22 cellular contexts compared by ENCODE assay signal in genomic region chr11:32602657-32603410, GRCh38. TPM values are rescaled to one million over a fixed set of nuclear protein-coding genes. Genes with fewer than 3 reads are reported as not detected.
A peak's percentile ranks its signal among the peaks of the same experiment; 100 is the strongest.
DNase-seq lines count a peak whose midpoint lies in the region; ATAC-seq and TF ChIP-seq lines count a peak whose summit lies in the region.
"Had no signal": no experiment of that assay in that cellular context is flagged by ENCODE, and none has a peak within 500 bp of the region (broad histone marks: within the 10 kb centered on the region; RNA-seq: fewer than 3 reads in every experiment).

No MANE protein-coding gene starts in this region.

- H3K27me3 Mint-ChIP-seq in activated CD4-positive, alpha-beta T cell treated with anti-CD3 and anti-CD28 coated beads for 36 hours = no peaks in the 10 kb centered on the region
- H3K27me3 Mint-ChIP-seq in glutamatergic neuron (ENCODE audit: unreplicated experiment) = no peaks in the 10 kb centered on the region
- H3K27me3 Mint-ChIP-seq: stimulated activated memory B cell treated with anti-CD40 and anti-IgM and Interleukin-4, amounts not matched to agents 10 μg/mL and 1 μg/mL and 100 μg/mL, for 72 hours; type B pancreatic cell had no signal

- peaks cover 59% of the 10 kb centered on the region for H3K36me3 Mint-ChIP-seq in activated CD4-positive, alpha-beta T cell treated with anti-CD3 and anti-CD28 coated beads for 36 hours (ENCODE audit: low read depth)
- peaks cover 6% of the 10 kb centered on the region for H3K36me3 Mint-ChIP-seq in glutamatergic neuron (ENCODE audit: unreplicated experiment)

- peaks cover 5% of the 10 kb centered on the region for H3K4me1 Mint-ChIP-seq in activated CD4-positive, alpha-beta T cell treated with anti-CD3 and anti-CD28 coated beads for 36 hours
- H3K4me1 Mint-ChIP-seq in glutamatergic neuron (ENCODE audit: low read depth, unreplicated experiment) = no peaks in the 10 kb centered on the region
- H3K4me1 Mint-ChIP-seq: stimulated activated memory B cell treated with anti-CD40 and anti-IgM and Interleukin-4, amounts not matched to agents 10 μg/mL and 1 μg/mL and 100 μg/mL, for 72 hours had no signal

- intact Hi-C loops in activated CD4-positive, alpha-beta T cell treated with anti-CD3 and anti-CD28 coated beads for 36 hours (cut with DNase I, micrococcal nuclease) = no loop called here

- peaks cover 4% of the 10 kb centered on the region for H3K9me3 Mint-ChIP-seq in activated CD4-positive, alpha-beta T cell treated with anti-CD3 and anti-CD28 coated beads for 36 hours (ENCODE audit: low read depth)
- H3K9me3 Mint-ChIP-seq in glutamatergic neuron (ENCODE audit: unreplicated experiment) = peaks cover 1% of the 10 kb centered on the region
- H3K9me3 Mint-ChIP-seq: stimulated activated memory B cell treated with anti-CD40 and anti-IgM and Interleukin-4, amounts not matched to agents 10 μg/mL and 1 μg/mL and 100 μg/mL, for 72 hours had no signal

- ATAC-seq in activated CD4-positive, alpha-beta T cell treated with anti-CD3 and anti-CD28 coated beads for 36 hours = no peak
- ATAC-seq in HG03045 (IDR thresholded peaks at IDR 0.05; ENCODE audit: unreplicated experiment) = no peak
- ATAC-seq: body of pancreas; Panc1; stimulated activated memory B cell treated with anti-CD40 and anti-IgM and Interleukin-4, amounts not matched to agents 10 μg/mL and 1 μg/mL and 100 μg/mL, for 72 hours had no signal

- no peak for DNase-seq in activated CD4-positive, alpha-beta T cell treated with anti-CD3 and anti-CD28 coated beads for 36 hours
- DNase-seq in activated CD4-positive, alpha-beta T cell treated with anti-CD3 and anti-CD28 coated beads, Interleukin-2, amount 50 U/mL, for 48 hours = no peak
- peak; percentile 17 for DNase-seq in EH (ENCODE audit: low read depth)
- DNase-seq in astrocyte of the hippocampus (ENCODE audit: low read depth, low spot score) = peak; percentile 44
- DNase-seq in lung microvascular endothelial cell (ENCODE audit: low read depth in 2 of 2) = peak; percentile 28 to 46
- no peak for DNase-seq in NCI-H82 (lab: John Stamatoyannopoulos, UW)
- no peak for DNase-seq in glutamatergic neuron
- DNase-seq: activated gamma-delta T cell treated with Interleukin-2 at 50 U/mL for 16 hours, body of pancreas, dorsolateral prefrontal cortex, EL, esophagus squamous epithelium, KBM-7, NCI-H1417, NCI-H2171, NCI-H774, posterior cingulate gyrus, SW 1271 had no signal

- POLR2A ChIA-PET in activated CD4-positive, alpha-beta T cell treated with anti-CD3 and anti-CD28 coated beads for 36 hours (lab: Charles Lee) = no interaction called here

- CTCF ChIA-PET in activated CD4-positive, alpha-beta T cell treated with anti-CD3 and anti-CD28 coated beads for 36 hours (lab: Charles Lee) = no interaction called here

- TF ChIP-seq CTCF in glutamatergic neuron (IDR thresholded peaks at IDR 0.05; ENCODE audit: partially characterized antibody, unreplicated experiment) = no peak

- no peak overlapping the region for H3K4me3 Mint-ChIP-seq in activated CD4-positive, alpha-beta T cell treated with anti-CD3 and anti-CD28 coated beads for 36 hours
- H3K4me3 Mint-ChIP-seq in glutamatergic neuron (ENCODE audit: unreplicated experiment) = no peak overlapping the region
- H3K4me3 Mint-ChIP-seq: stimulated activated memory B cell treated with anti-CD40 and anti-IgM and Interleukin-4, amounts not matched to agents 10 μg/mL and 1 μg/mL and 100 μg/mL, for 72 hours; type B pancreatic cell had no signal

- peak overlapping the region; percentile 9 for H3K27ac Mint-ChIP-seq in activated CD4-positive, alpha-beta T cell treated with anti-CD3 and anti-CD28 coated beads for 36 hours
- no peak overlapping the region for H3K27ac Mint-ChIP-seq in glutamatergic neuron (ENCODE audit: unreplicated experiment)
- H3K27ac Mint-ChIP-seq: stimulated activated memory B cell treated with anti-CD40 and anti-IgM and Interleukin-4, amounts not matched to agents 10 μg/mL and 1 μg/mL and 100 μg/mL, for 72 hours; type B pancreatic cell had no signal

RNA-seq across cellular contexts. Expression of gene EIF3M, which starts 19.2 kb away (rescaled TPM):
- 100 to 1,000 TPM; 392 to 408 TPM for total RNA-seq in activated CD4-positive, alpha-beta T cell treated with anti-CD3 and anti-CD28 coated beads for 36 hours
- total RNA-seq in lung microvascular endothelial cell (92.4 and 118 TPM in 2 replicates), glutamatergic neuron (ENCODE audit: unreplicated experiment) (135 TPM)

Comparison
In these comparisons a context has a peak if more than half of its experiments do, and no peak if none do; other contexts are left out.
1. DNase-seq: peak in EH (single experiment), astrocyte of the hippocampus (single experiment) and lung microvascular endothelial cell (2 of 2); none in activated CD4-positive, alpha-beta T cell treated with anti-CD3 and anti-CD28 coated beads for 36 hours (single experiment), activated CD4-positive, alpha-beta T cell treated with anti-CD3 and anti-CD28 coated beads, Interleukin-2, amount 50 U/mL, for 48 hours (0 of 2), NCI-H82 (single experiment) and glutamatergic neuron (single experiment).